23 cellular contexts compared by ENCODE assay signal in genomic region chr20:20490673-20491072, GRCh38.
DNase-seq lines count a peak whose midpoint lies in the region; ATAC-seq and TF ChIP-seq lines count a peak whose summit lies in the region.
"Had no signal": no experiment of that assay in that cellular context is flagged by ENCODE, and none has a peak within 500 bp of the region (broad histone marks: within the 10 kb centered on the region; RNA-seq: fewer than 3 reads in every experiment).

No MANE protein-coding gene starts in this region.

- H2AK9ac ChIP-seq in IMR-90 (replicated peaks; ENCODE audit: low read depth, low read length, poor library complexity), result no peak overlapping the region

- H3K4me3 Mint-ChIP-seq in activated T-cell treated with anti-CD3 and anti-CD28 coated beads, Interleukin-2, amount 50 U/mL, for 4 hours, result peak overlapping the region; percentile 77
- H3K4me3 Mint-ChIP-seq in activated T-helper 2 cell treated with anti-CD3 and anti-CD28 coated beads, Interferon-gamma antibody, Interleukin-2, Interleukin-4, amounts not matched to agents 10 μg/mL and 5 μg/mL and 100 μg/mL, durations not matched to agents 14 hours and 24 hours and 36 hours (ENCODE audit: low read depth), result peak overlapping the region; percentile 90
- peak overlapping the region; percentile 43 for H3K4me3 Mint-ChIP-seq in stimulated activated memory B cell treated with anti-CD40 and anti-IgM and Interleukin-4, amounts not matched to agents 10 μg/mL and 1 μg/mL and 100 μg/mL, for 72 hours
- H3K4me3 Mint-ChIP-seq: neural progenitor cell had no signal

- H3K27ac Mint-ChIP-seq in activated T-helper 2 cell treated with anti-CD3 and anti-CD28 coated beads, Interferon-gamma antibody, Interleukin-2, Interleukin-4, amounts not matched to agents 10 μg/mL and 5 μg/mL and 100 μg/mL, durations not matched to agents 14 hours and 24 hours and 36 hours, result peak overlapping the region; percentile 100
- H3K27ac Mint-ChIP-seq in stimulated activated memory B cell treated with anti-CD40 and anti-IgM and Interleukin-4, amounts not matched to agents 10 μg/mL and 1 μg/mL and 100 μg/mL, for 72 hours, result peak overlapping the region; percentile 73
- H3K27ac Mint-ChIP-seq: neural progenitor cell had no signal

- H3K9me1 ChIP-seq in IMR-90 (ENCODE audit: insufficient read depth, low read length), result peaks cover 17% of the 10 kb centered on the region

- H3K4me3 ChIP-seq in IMR-90 (ENCODE audit: insufficient read depth, low read depth, low read length), result no peak overlapping the region
- H3K4me3 ChIP-seq in colonic mucosa, result no peak overlapping the region
- H3K4me3 ChIP-seq: adrenal gland; BLaER1 treated with 17β-estradiol and CSF1 and Interleukin-3, amounts not matched to agents 10 nM and 100 nM; lung; neural progenitor cell; testis; uterus had no signal

- H2BK120ac ChIP-seq in IMR-90 (ENCODE audit: low read depth, low read length), result peak overlapping the region; percentile 35

- H3K56ac ChIP-seq in IMR-90 (ENCODE audit: extremely low read depth, insufficient read depth, low read length), result 0 out of 2 replicates have a peak overlapping the region, but pooled peaks have one; percentile 5

- H2BK20ac ChIP-seq in IMR-90 (ENCODE audit: low read depth, low read length), result peak overlapping the region; percentile 72

- no peaks in the 10 kb centered on the region for H3K9me3 ChIP-seq in IMR-90 (ENCODE audit: control insufficient read depth, insufficient read depth, low read length)
- no peaks in the 10 kb centered on the region for H3K9me3 ChIP-seq in colonic mucosa
- H3K9me3 ChIP-seq: adrenal gland; BLaER1 treated with 17β-estradiol and CSF1 and Interleukin-3, amounts not matched to agents 10 nM and 100 nM; testis; uterus had no signal

- H2BK5ac ChIP-seq in IMR-90 (ENCODE audit: low read depth, low read length, poor library complexity, severe bottlenecking), result no peak overlapping the region

- no peaks in the 10 kb centered on the region for H3K27me3 ChIP-seq in IMR-90 (ENCODE audit: control insufficient read depth, insufficient read depth, low read length)
- no peaks in the 10 kb centered on the region for H3K27me3 ChIP-seq in colonic mucosa
- H3K27me3 ChIP-seq: adrenal gland; BLaER1 treated with 17β-estradiol and CSF1 and Interleukin-3, amounts not matched to agents 10 nM and 100 nM; neural progenitor cell; testis; uterus had no signal

- H3K36me3 ChIP-seq in IMR-90 (ENCODE audit: control insufficient read depth, insufficient read depth, low read length), result no peaks in the 10 kb centered on the region
- H3K36me3 ChIP-seq in colonic mucosa, result no peaks in the 10 kb centered on the region
- H3K36me3 ChIP-seq: adrenal gland, neural progenitor cell, uterus had no signal

- H2BK15ac ChIP-seq in IMR-90 (ENCODE audit: low read depth, low read length), result peak overlapping the region; percentile 40; the same call in 1 of the 3 replicates

- DNase-seq in activated T-cell treated with anti-CD3 and anti-CD28 coated beads, Interleukin-2, amount 50 U/mL, for 4 hours, result no peak
- no peak for DNase-seq in activated T-cell treated with anti-CD3 and anti-CD28 coated beads, Interleukin-2, amount 50 U/mL, for 1 hour
- DNase-seq in IMR-90, result no peak
- no peak for DNase-seq in activated T-helper 2 cell treated with anti-CD3 and anti-CD28 coated beads, Interferon-gamma antibody, Interleukin-2, Interleukin-4, amounts not matched to agents 10 μg/mL and 5 μg/mL and 100 μg/mL, durations not matched to agents 14 hours and 24 hours and 36 hours (ENCODE audit: low spot score)
- no peak for DNase-seq in NCI-H446 (lab: John Stamatoyannopoulos, UW)
- no peak for DNase-seq in colonic mucosa
- DNase-seq: adrenal gland; COR-L47; effector CD4-positive, alpha-beta T cell; GDM1; head of caudate nucleus; KBM-7; NCI-H1436 treated with DMSO at 0.1 percent for 48 hours; posterior cingulate gyrus; RPMI8226; T-helper 2 cell; testis; uterus had no signal

- H3K9me3 Mint-ChIP-seq in activated T-cell treated with anti-CD3 and anti-CD28 coated beads, Interleukin-2, amount 50 U/mL, for 4 hours, result peaks cover 7% of the 10 kb centered on the region
- peaks cover 5% of the 10 kb centered on the region for H3K9me3 Mint-ChIP-seq in activated T-helper 2 cell treated with anti-CD3 and anti-CD28 coated beads, Interferon-gamma antibody, Interleukin-2, Interleukin-4, amounts not matched to agents 10 μg/mL and 5 μg/mL and 100 μg/mL, durations not matched to agents 14 hours and 24 hours and 36 hours
- H3K9me3 Mint-ChIP-seq in stimulated activated memory B cell treated with anti-CD40 and anti-IgM and Interleukin-4, amounts not matched to agents 10 μg/mL and 1 μg/mL and 100 μg/mL, for 72 hours, result no peaks in the 10 kb centered on the region

- H3K27ac ChIP-seq in IMR-90 (ENCODE audit: insufficient read depth, low read length) (no peak overlapping the region), colonic mucosa (no peak overlapping the region)
- H3K27ac ChIP-seq: adrenal gland; BLaER1 treated with 17β-estradiol and CSF1 and Interleukin-3, amounts not matched to agents 10 nM and 100 nM; epithelial cell of prostate; neural progenitor cell; testis; uterus had no signal

- H3K36me3 Mint-ChIP-seq in activated T-cell treated with anti-CD3 and anti-CD28 coated beads, Interleukin-2, amount 50 U/mL, for 4 hours (ENCODE audit: insufficient read depth), result peaks cover 38% of the 10 kb centered on the region
- H3K36me3 Mint-ChIP-seq in activated T-helper 2 cell treated with anti-CD3 and anti-CD28 coated beads, Interferon-gamma antibody, Interleukin-2, Interleukin-4, amounts not matched to agents 10 μg/mL and 5 μg/mL and 100 μg/mL, durations not matched to agents 14 hours and 24 hours and 36 hours (ENCODE audit: low read depth), result peaks cover 51% of the 10 kb centered on the region
- H3K36me3 Mint-ChIP-seq in stimulated activated memory B cell treated with anti-CD40 and anti-IgM and Interleukin-4, amounts not matched to agents 10 μg/mL and 1 μg/mL and 100 μg/mL, for 72 hours, result peaks cover 42% of the 10 kb centered on the region

- H3K9ac ChIP-seq in IMR-90 (ENCODE audit: low read depth, low read length) (no peak overlapping the region), colonic mucosa (ENCODE audit: low read depth in 2 of 2, low read length in 2 of 2) (no peak overlapping the region)
- H3K9ac ChIP-seq: BLaER1 treated with 17β-estradiol and CSF1 and Interleukin-3, amounts not matched to agents 10 nM and 100 nM; neural progenitor cell had no signal

- POLR2A ChIA-PET in IMR-90 (lab: Charles Lee; ENCODE audit: unreplicated experiment), result no interaction called here

- TF ChIP-seq RAD21 in IMR-90 (IDR thresholded peaks at IDR 0.05; ENCODE audit: low read length), result no peak

- CTCF ChIA-PET in IMR-90 (lab: Yijun Ruan, JAX), result interaction anchor here (0.7 to 1.3 kb wide), 2 partner anchors 14 to 62 kb away, joined by 3 to 6 read pairs; no protein-coding TSS in a partner anchor

- no peak for ATAC-seq in activated T-cell treated with anti-CD3 and anti-CD28 coated beads, Interleukin-2, amount 50 U/mL, for 4 hours
- no peak for ATAC-seq in IMR-90 (ENCODE audit: low read depth)
- ATAC-seq in stimulated activated memory B cell treated with anti-CD40 and anti-IgM and Interleukin-4, amounts not matched to agents 10 μg/mL and 1 μg/mL and 100 μg/mL, for 72 hours, result no peak

- TF ChIP-seq CTCF in IMR-90 (conservative IDR thresholded peaks at IDR 0.05; ENCODE audit: low read depth, low read length) (no peak), colonic mucosa (IDR thresholded peaks at IDR 0.05) (no peak)

- no peak overlapping the region; the same call in 1 of the 2 replicates for H3K18ac ChIP-seq in IMR-90 (ENCODE audit: low read depth, low read length)

- H3K4me2 ChIP-seq in IMR-90 (ENCODE audit: low read depth, low read length), result no peak overlapping the region
- H3K4me2 ChIP-seq: BLaER1 treated with 17β-estradiol and CSF1 and Interleukin-3, amounts not matched to agents 10 nM and 100 nM had no signal

- H4K5ac ChIP-seq in IMR-90 (ENCODE audit: low read depth, low read length), result no peak overlapping the region

- H2AK5ac ChIP-seq in IMR-90 (ENCODE audit: low read depth, low read length), result peak overlapping the region; percentile 67

- no TSS peak for BruUV-seq in IMR-90 (replicated peaks; lab: Mats Ljungman, UMichigan)

- H3K79me1 ChIP-seq in IMR-90 (ENCODE audit: low read depth in 1 of 2, low read length in 2 of 2), result no peaks in the 10 kb centered on the region

- peak overlapping the region; percentile 5 for H3K14ac ChIP-seq in IMR-90 (replicated peaks; ENCODE audit: low read depth, low read length)

- H3K4ac ChIP-seq in IMR-90 (ENCODE audit: low read depth, low read length), result peak overlapping the region; percentile 33

- TF ChIP-seq POLR2A in IMR-90 (IDR thresholded peaks at IDR 0.05; ENCODE audit: low read depth, low read length), result no peak

- H4K91ac ChIP-seq in IMR-90 (ENCODE audit: insufficient read depth, low read depth, low read length), result peak overlapping the region; percentile 4; the same call in 1 of the 2 replicates

- no peaks in the 10 kb centered on the region for H3K27me3 Mint-ChIP-seq in activated T-cell treated with anti-CD3 and anti-CD28 coated beads, Interleukin-2, amount 50 U/mL, for 4 hours (ENCODE audit: low read depth)
- H3K27me3 Mint-ChIP-seq in activated T-helper 2 cell treated with anti-CD3 and anti-CD28 coated beads, Interferon-gamma antibody, Interleukin-2, Interleukin-4, amounts not matched to agents 10 μg/mL and 5 μg/mL and 100 μg/mL, durations not matched to agents 14 hours and 24 hours and 36 hours (ENCODE audit: low read depth), result no peaks in the 10 kb centered on the region
- H3K27me3 Mint-ChIP-seq in stimulated activated memory B cell treated with anti-CD40 and anti-IgM and Interleukin-4, amounts not matched to agents 10 μg/mL and 1 μg/mL and 100 μg/mL, for 72 hours, result no peaks in the 10 kb centered on the region

- peak overlapping the region; percentile 24; the same call in 1 of the 2 replicates for H3K23ac ChIP-seq in IMR-90 (ENCODE audit: low read depth, low read length)

- peaks cover 24% of the 10 kb centered on the region for H3K4me1 ChIP-seq in IMR-90 (ENCODE audit: control insufficient read depth, insufficient read depth, low read length)
- no peaks in the 10 kb centered on the region for H3K4me1 ChIP-seq in colonic mucosa
- H3K4me1 ChIP-seq: BLaER1 treated with 17β-estradiol and CSF1 and Interleukin-3, amounts not matched to agents 10 nM and 100 nM; testis; uterus had no signal

- intact Hi-C loops in IMR-90 (cut with micrococcal nuclease), result no loop called here
- intact Hi-C loops in activated T-helper 2 cell treated with anti-CD3 and anti-CD28 coated beads, Interferon-gamma antibody, Interleukin-2, Interleukin-4, amounts not matched to agents 10 μg/mL and 5 μg/mL and 100 μg/mL, durations not matched to agents 14 hours and 24 hours and 36 hours (cut with micrococcal nuclease), result loop anchor here (1.0 to 10.0 kb wide), 6 partner anchors 10 to 546 kb away; no protein-coding TSS in a partner anchor
- intact Hi-C loops in colonic mucosa (cut with DNase I), result no loop called here

- H3K4me1 Mint-ChIP-seq in activated T-cell treated with anti-CD3 and anti-CD28 coated beads, Interleukin-2, amount 50 U/mL, for 4 hours (ENCODE audit: low read depth), result peaks cover 59% of the 10 kb centered on the region
- peaks cover 70% of the 10 kb centered on the region for H3K4me1 Mint-ChIP-seq in activated T-helper 2 cell treated with anti-CD3 and anti-CD28 coated beads, Interferon-gamma antibody, Interleukin-2, Interleukin-4, amounts not matched to agents 10 μg/mL and 5 μg/mL and 100 μg/mL, durations not matched to agents 14 hours and 24 hours and 36 hours (ENCODE audit: low read depth)
- peaks cover 36% of the 10 kb centered on the region for H3K4me1 Mint-ChIP-seq in stimulated activated memory B cell treated with anti-CD40 and anti-IgM and Interleukin-4, amounts not matched to agents 10 μg/mL and 1 μg/mL and 100 μg/mL, for 72 hours

- 100% methylated on average over 2 of the region's 3 CpGs; no CpG with 5 or more reads in 1 of the 2 experiments for WGBS in IMR-90 (ENCODE audit: extremely low coverage in 2 of 2, insufficient read length in 1 of 2), 2 experiments

- no peaks in the 10 kb centered on the region for H4K20me1 ChIP-seq in IMR-90 (ENCODE audit: insufficient read depth, low read length)
- H4K20me1 ChIP-seq: BLaER1 treated with 17β-estradiol and CSF1 and Interleukin-3, amounts not matched to agents 10 nM and 100 nM had no signal

- dilution Hi-C loops in IMR-90 (cut with HindIII; ENCODE audit: low sequenced_read_pairs, unreplicated experiment), result no loop called here

- no peak overlapping the region for H2AFZ ChIP-seq in IMR-90 (replicated peaks; ENCODE audit: low read length, poor library complexity)
- H2AFZ ChIP-seq: neural progenitor cell had no signal

- in situ Hi-C loops in IMR-90 (cut with MboI; ENCODE audit: low sequenced_read_pairs), result no loop called here

- H4K8ac ChIP-seq in IMR-90 (ENCODE audit: low read depth in 2 of 2, low read length in 2 of 2), result no peak overlapping the region
